Comparison of ENCODE assay signal across 1 cellular context in the genomic region with DNA sequence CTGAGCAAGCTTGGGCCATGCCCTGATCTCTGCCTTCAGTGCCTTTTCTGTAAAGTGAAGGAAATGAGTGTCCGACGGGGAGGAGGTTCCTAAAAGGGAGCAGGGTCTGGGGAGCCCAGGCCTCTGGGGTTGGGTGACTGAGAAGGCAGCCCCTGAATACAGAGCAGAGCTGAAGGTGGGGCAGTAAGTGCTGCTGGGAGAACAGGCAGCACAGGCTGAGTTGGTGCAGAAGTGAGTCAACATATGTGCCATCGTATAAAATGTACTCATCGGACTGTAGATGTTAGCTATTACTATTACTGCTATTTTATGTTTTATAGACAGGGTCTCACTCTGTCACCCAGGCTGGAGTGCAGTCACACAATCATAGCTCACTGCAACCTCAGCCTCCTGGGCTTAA.
A peak's percentile ranks its signal among the peaks of the same experiment; 100 is the strongest.
TF ChIP-seq lines count a peak whose summit lies in the region.

No MANE protein-coding gene starts in this region.

TF ChIP-seq in HepG2, 621 proteins besides CTCF, POLR2A, EP300 and RAD21:
- TF ChIP-seq MEIS1 (CRISPR knock-in tag; IDR thresholded peaks at IDR 0.05; ENCODE audit: borderline replicate concordance): no peak
- TF ChIP-seq, protein P1, sequence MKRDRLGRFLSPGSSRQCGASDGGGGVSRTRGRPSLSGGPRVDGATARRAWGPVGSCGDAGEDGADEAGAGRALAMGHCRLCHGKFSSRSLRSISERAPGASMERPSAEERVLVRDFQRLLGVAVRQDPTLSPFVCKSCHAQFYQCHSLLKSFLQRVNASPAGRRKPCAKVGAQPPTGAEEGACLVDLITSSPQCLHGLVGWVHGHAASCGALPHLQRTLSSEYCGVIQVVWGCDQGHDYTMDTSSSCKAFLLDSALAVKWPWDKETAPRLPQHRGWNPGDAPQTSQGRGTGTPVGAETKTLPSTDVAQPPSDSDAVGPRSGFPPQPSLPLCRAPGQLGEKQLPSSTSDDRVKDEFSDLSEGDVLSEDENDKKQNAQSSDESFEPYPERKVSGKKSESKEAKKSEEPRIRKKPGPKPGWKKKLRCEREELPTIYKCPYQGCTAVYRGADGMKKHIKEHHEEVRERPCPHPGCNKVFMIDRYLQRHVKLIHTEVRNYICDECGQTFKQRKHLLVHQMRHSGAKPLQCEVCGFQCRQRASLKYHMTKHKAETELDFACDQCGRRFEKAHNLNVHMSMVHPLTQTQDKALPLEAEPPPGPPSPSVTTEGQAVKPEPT (CRISPR knock-in tag; IDR thresholded peaks at IDR 0.05; ENCODE audit: low read depth): no peak
- no peak for TF ChIP-seq NR2F2 (IDR thresholded peaks at IDR 0.05; ENCODE audit: borderline replicate concordance, low read depth)
- 0 out of 2 replicates have a peak, but pooled peaks have one; percentile 2 for TF ChIP-seq PITX1 (CRISPR knock-in tag; IDR thresholded peaks at IDR 0.05)
